16 cellular contexts compared by ENCODE assay signal in genomic region chr11:129141748-129142475, GRCh38. TPM values are rescaled to one million over a fixed set of nuclear protein-coding genes. Genes with fewer than 3 reads are reported as not detected.
DNase-seq lines count a peak whose midpoint lies in the region; ATAC-seq and TF ChIP-seq lines count a peak whose summit lies in the region.
"Had no signal": no experiment of that assay in that cellular context is flagged by ENCODE, and none has a peak within 500 bp of the region (broad histone marks: within the 10 kb centered on the region; RNA-seq: fewer than 3 reads in every experiment).

No MANE protein-coding gene starts in this region.

- intact Hi-C loops in PC-3 (cut with micrococcal nuclease), result loop anchor here (2.0 kb wide), 1 partner anchor 137 kb away; no protein-coding TSS in a partner anchor
- intact Hi-C loops in naive thymus-derived CD4-positive, alpha-beta T cell (cut with micrococcal nuclease), result no loop called here

- CTCF ChIA-PET in PC-3 (lab: Charles Lee), result no interaction called here
- CTCF ChIA-PET in naive thymus-derived CD4-positive, alpha-beta T cell (lab: Charles Lee), result no interaction called here

- DNase-seq in GM23338 (ENCODE audit: low spot score), result no peak
- DNase-seq in PC-3, result peak; percentile 56
- no peak for DNase-seq in epithelial cell of prostate (ENCODE audit: low read depth, low spot score)
- DNase-seq in osteocyte (ENCODE audit: extremely low spot score, unreplicated experiment), result no peak
- no peak for DNase-seq in naive thymus-derived CD4-positive, alpha-beta T cell
- DNase-seq in inferior parietal cortex (ENCODE audit: extremely low spot score), result no peak
- no peak for DNase-seq in activated effector memory CD4-positive, alpha-beta T cell treated with anti-CD3 and anti-CD28 coated beads, Interleukin-2, amount 50 U/mL, for 16 hours
- DNase-seq: activated CD8-positive, alpha-beta memory T cell treated with anti-CD3 and anti-CD28 coated beads for 24 hours; dermis blood vessel endothelial cell; NCI-H187 treated with DMSO at 0.1 percent for 48 hours; ovary; SJCRH30; stimulated activated CD4-positive, alpha-beta T cell treated with anti-CD3 and anti-CD28 coated beads, Interleukin-15, amount 100 ng/mL, for 24 hours had no signal

- H3K4me3 ChIP-seq in GM23338, result no peak overlapping the region
- H3K4me3 ChIP-seq in PC-3 (ENCODE audit: low read length), result peak overlapping the region; percentile 39
- no peak overlapping the region for H3K4me3 ChIP-seq in naive thymus-derived CD4-positive, alpha-beta T cell (ENCODE audit: low read length)
- H3K4me3 ChIP-seq: GM12878, ovary, SJCRH30, suprapubic skin had no signal

- H3K4me2 ChIP-seq in GM23338, result no peak overlapping the region
- peak overlapping the region; percentile 84 for H3K4me2 ChIP-seq in PC-3 (ENCODE audit: low read length)

- no peaks in the 10 kb centered on the region for H3F3A ChIP-seq in GM23338 (replicated peaks; ENCODE audit: low read depth)
- no peaks in the 10 kb centered on the region for H3F3A ChIP-seq in PC-3 (ENCODE audit: low read length, unreplicated experiment)

- H3K27ac Mint-ChIP-seq in GM23338 (0 out of 2 replicates have a peak overlapping the region, but pooled peaks have one; percentile 44), osteocyte (ENCODE audit: unreplicated experiment) (peak overlapping the region; percentile 94)
- H3K27ac Mint-ChIP-seq in naive thymus-derived CD4-positive, alpha-beta T cell, result no peak overlapping the region

- peak overlapping the region; percentile 70 for H3K9ac ChIP-seq in PC-3 (ENCODE audit: low read length)

- no peaks in the 10 kb centered on the region for H3K9me3 ChIP-seq in PC-3 (ENCODE audit: low read length)
- H3K9me3 ChIP-seq in naive thymus-derived CD4-positive, alpha-beta T cell (ENCODE audit: control insufficient read depth in 2 of 3, low read length in 3 of 3), result no peaks in the 10 kb centered on the region
- H3K9me3 ChIP-seq: ovary, SJCRH30, suprapubic skin had no signal

- TF ChIP-seq CTCF in GM23338 (conservative IDR thresholded peaks at IDR 0.05; ENCODE audit: low read depth in 2 of 2) (no peak), PC-3 (conservative IDR thresholded peaks at IDR 0.05; ENCODE audit: low read depth, low read length) (no peak), osteocyte (IDR thresholded peaks at IDR 0.05) (no peak)

- no peak overlapping the region for H3K4me3 Mint-ChIP-seq in GM23338
- no peak overlapping the region for H3K4me3 Mint-ChIP-seq in osteocyte (ENCODE audit: unreplicated experiment)
- no peak overlapping the region for H3K4me3 Mint-ChIP-seq in naive thymus-derived CD4-positive, alpha-beta T cell

- H2AFZ ChIP-seq in GM23338, result no peak overlapping the region
- H2AFZ ChIP-seq in PC-3 (ENCODE audit: low read length), result peak overlapping the region; percentile 75

- H3K27me3 ChIP-seq in GM23338 (ENCODE audit: insufficient read depth), result no peaks in the 10 kb centered on the region
- no peaks in the 10 kb centered on the region for H3K27me3 ChIP-seq in PC-3 (ENCODE audit: low read length)
- H3K27me3 ChIP-seq in naive thymus-derived CD4-positive, alpha-beta T cell (ENCODE audit: control insufficient read depth in 2 of 2, insufficient read depth in 2 of 2, low read length in 2 of 2), result no peaks in the 10 kb centered on the region
- H3K27me3 ChIP-seq: ovary, SJCRH30, suprapubic skin had no signal

- H3K27me3 Mint-ChIP-seq in GM23338 (ENCODE audit: insufficient read depth, low read depth, poor library complexity) (no peaks in the 10 kb centered on the region), osteocyte (ENCODE audit: unreplicated experiment) (no peaks in the 10 kb centered on the region)
- peaks cover 0 to 7% (median 0%) of the 10 kb centered on the region in 5 donors for H3K27me3 Mint-ChIP-seq in naive thymus-derived CD4-positive, alpha-beta T cell

- no peak for ATAC-seq in GM23338
- ATAC-seq in PC-3, result no peak
- no peak for ATAC-seq in naive thymus-derived CD4-positive, alpha-beta T cell
- ATAC-seq: GM12878 had no signal

- H3K79me2 ChIP-seq in GM23338 (replicated peaks; ENCODE audit: insufficient read depth), result peaks cover 12% of the 10 kb centered on the region; the same call in 1 of the 2 replicates
- H3K79me2 ChIP-seq in PC-3 (ENCODE audit: low read length), result peaks cover 15% of the 10 kb centered on the region

- H3K36me3 ChIP-seq in GM23338 (ENCODE audit: insufficient read depth), result no peaks in the 10 kb centered on the region
- H3K36me3 ChIP-seq in PC-3 (ENCODE audit: low read depth, low read length), result no peaks in the 10 kb centered on the region
- H3K36me3 ChIP-seq in naive thymus-derived CD4-positive, alpha-beta T cell (ENCODE audit: control insufficient read depth in 2 of 3, insufficient read depth in 3 of 3, low read length in 3 of 3), result no peaks in the 10 kb centered on the region
- H3K36me3 ChIP-seq: ovary, SJCRH30, suprapubic skin had no signal

- H3K27ac ChIP-seq in GM23338 (ENCODE audit: low read depth), result no peak overlapping the region
- peak overlapping the region; percentile 93 for H3K27ac ChIP-seq in PC-3 (ENCODE audit: low read length)
- peak overlapping the region; percentile 86 for H3K27ac ChIP-seq in epithelial cell of prostate
- H3K27ac ChIP-seq in naive thymus-derived CD4-positive, alpha-beta T cell (ENCODE audit: low read depth, low read length), result no peak overlapping the region
- H3K27ac ChIP-seq: C4-2B, ovary, suprapubic skin had no signal

- no TSS peak for BruUV-seq in PC-3 (replicated peaks; lab: Mats Ljungman, UMichigan)

- peaks cover 33% of the 10 kb centered on the region for H3K4me1 Mint-ChIP-seq in GM23338
- peaks cover 36% of the 10 kb centered on the region for H3K4me1 Mint-ChIP-seq in osteocyte (ENCODE audit: unreplicated experiment)
- H3K4me1 Mint-ChIP-seq in naive thymus-derived CD4-positive, alpha-beta T cell, result no peaks in the 10 kb centered on the region

- H3K36me3 Mint-ChIP-seq in GM23338 (ENCODE audit: low read depth) (peaks cover 3% of the 10 kb centered on the region; the same call in 1 of the 3 replicates), osteocyte (ENCODE audit: unreplicated experiment) (no peaks in the 10 kb centered on the region)
- H3K36me3 Mint-ChIP-seq in naive thymus-derived CD4-positive, alpha-beta T cell, result peaks cover 0 to 3% (median 0%) of the 10 kb centered on the region in 5 donors

- POLR2A ChIA-PET in PC-3 (lab: Charles Lee; ENCODE audit: unreplicated experiment), result no interaction called here
- POLR2A ChIA-PET in naive thymus-derived CD4-positive, alpha-beta T cell (lab: Charles Lee), result no interaction called here

- H3K9me2 ChIP-seq in GM23338 (ENCODE audit: insufficient read depth) (no peaks in the 10 kb centered on the region), PC-3 (replicated peaks; ENCODE audit: low read length) (no peaks in the 10 kb centered on the region)

- H4K20me1 ChIP-seq in GM23338 (replicated peaks; ENCODE audit: insufficient read depth) (no peaks in the 10 kb centered on the region), PC-3 (ENCODE audit: low read length) (no peaks in the 10 kb centered on the region)

- H3K9me3 Mint-ChIP-seq in GM23338 (no peaks in the 10 kb centered on the region), osteocyte (ENCODE audit: unreplicated experiment) (no peaks in the 10 kb centered on the region)
- H3K9me3 Mint-ChIP-seq in naive thymus-derived CD4-positive, alpha-beta T cell, result peaks cover 0 to 6% (median 0%) of the 10 kb centered on the region in 11 donors

- H3K4me1 ChIP-seq in GM23338 (ENCODE audit: insufficient read depth), result peaks cover 30% of the 10 kb centered on the region
- H3K4me1 ChIP-seq in PC-3 (ENCODE audit: insufficient read depth, low read length), result peaks cover 47% of the 10 kb centered on the region
- H3K4me1 ChIP-seq in naive thymus-derived CD4-positive, alpha-beta T cell (ENCODE audit: control insufficient read depth in 2 of 2, insufficient read depth in 2 of 2, low read length in 2 of 2), result no peaks in the 10 kb centered on the region
- H3K4me1 ChIP-seq: SJCRH30 had no signal

RNA-seq across cellular contexts. Expression of gene ARHGAP32, which starts 50.2 kb away (rescaled TPM):
- 15.3 and 17.2 TPM in 2 replicates for total RNA-seq in GM23338 (2014; rRNA removed; shearing (Covaris generic))
- polyA plus RNA-seq in GM23338 (2016; fragmentation: Nextera tagmentation; extraction: Ambion mirVana), result 3.4 and 3.9 TPM in 2 replicates
- 12.0 and 13.7 TPM in 2 replicates for total RNA-seq in PC-3 (2014; rRNA removed)
- 13.5 and 15.2 TPM in 2 replicates for total RNA-seq in osteocyte
- 10 to 100 TPM in 1 of 5 experiments, 1 to 10 TPM in 4; 4.7 to 10.5 (median 8.8) TPM for total RNA-seq in naive thymus-derived CD4-positive, alpha-beta T cell
- polyA plus RNA-seq in naive thymus-derived CD4-positive, alpha-beta T cell, result 1 to 10 TPM; 2.3 to 2.8 TPM

Comparison
In these comparisons a context has a peak if more than half of its experiments do, and no peak if none do; other contexts are left out.
1. H3K27ac ChIP-seq: peak in PC-3 (single experiment) and epithelial cell of prostate (single experiment); none in GM23338 (single experiment) and naive thymus-derived CD4-positive, alpha-beta T cell (single experiment).
2. H3K27ac Mint-ChIP-seq: peak in GM23338 (single experiment) and osteocyte (single experiment); none in naive thymus-derived CD4-positive, alpha-beta T cell (0 of 9).